9 cellular contexts compared by ENCODE assay signal in genomic region chr20:35307666-35308653, GRCh38. TPM values are rescaled to one million over a fixed set of nuclear protein-coding genes. Genes with fewer than 3 reads are reported as not detected.
DNase-seq lines count a peak whose midpoint lies in the region; ATAC-seq lines count a peak whose summit lies in the region.
"Had no signal": no experiment of that assay in that cellular context is flagged by ENCODE, and none has a peak within 500 bp of the region (broad histone marks: within the 10 kb centered on the region; RNA-seq: fewer than 3 reads in every experiment).

No MANE protein-coding gene starts in this region.

- H3K4me1 Mint-ChIP-seq in dendritic cell treated with granulocyte-macrophage colony-stimulating factor and Interleukin-4, amounts not matched to agents 40 ng/mL and 50 ng/mL, for 4 days (ENCODE audit: low read depth): peaks cover 35% of the 10 kb centered on the region
- H3K4me1 Mint-ChIP-seq: nephron had no signal

- H4K20me1 ChIP-seq in BLaER1: no peaks in the 10 kb centered on the region

- H3K4me3 ChIP-seq in BLaER1 (no peak overlapping the region), muscle layer of duodenum (ENCODE audit: low read depth in 1 of 2, low read length in 2 of 2) (no peak overlapping the region)

- H3K27me3 Mint-ChIP-seq in dendritic cell treated with granulocyte-macrophage colony-stimulating factor and Interleukin-4, amounts not matched to agents 40 ng/mL and 50 ng/mL, for 4 days: no peaks in the 10 kb centered on the region

- no peak overlapping the region for H3K9ac ChIP-seq in BLaER1

- intact Hi-C loops in dendritic cell treated with granulocyte-macrophage colony-stimulating factor and Interleukin-4, amounts not matched to agents 40 ng/mL and 50 ng/mL, for 4 days (cut with micrococcal nuclease): no loop called here
- intact Hi-C loops in posterior vena cava (cut with DNase I): loop anchor here in 1 of 2 donors (5.0 kb wide), 1 partner anchor 134 kb away; no protein-coding TSS in a partner anchor

- DNase-seq in NCI-H2081 treated with DMSO at 0.1 percent for 48 hours (lab: John Stamatoyannopoulos, UW): peak; percentile 35
- no peak for DNase-seq in NCI-H82 (lab: John Stamatoyannopoulos, UW)
- no peak for DNase-seq in NCI-H1436 (lab: John Stamatoyannopoulos, UW)
- no peak for DNase-seq in posterior vena cava (ENCODE audit: low spot score)

- H3K27ac ChIP-seq in BLaER1: no peak overlapping the region
- H3K27ac ChIP-seq in muscle layer of duodenum (ENCODE audit: low read length): peak overlapping the region; percentile 36

- no peak overlapping the region for H3K4me3 Mint-ChIP-seq in dendritic cell treated with granulocyte-macrophage colony-stimulating factor and Interleukin-4, amounts not matched to agents 40 ng/mL and 50 ng/mL, for 4 days
- H3K4me3 Mint-ChIP-seq: nephron had no signal

- no peaks in the 10 kb centered on the region for H3K9me3 Mint-ChIP-seq in dendritic cell treated with granulocyte-macrophage colony-stimulating factor and Interleukin-4, amounts not matched to agents 40 ng/mL and 50 ng/mL, for 4 days
- H3K9me3 Mint-ChIP-seq: nephron had no signal

- H3K9me3 ChIP-seq in BLaER1 (no peaks in the 10 kb centered on the region), muscle layer of duodenum (ENCODE audit: control insufficient read depth in 1 of 2, low read length in 2 of 2) (no peaks in the 10 kb centered on the region)

- H3K36me3 ChIP-seq in BLaER1: peaks cover 57% of the 10 kb centered on the region
- H3K36me3 ChIP-seq in muscle layer of duodenum (ENCODE audit: control insufficient read depth in 1 of 2, insufficient read depth in 2 of 2, low read length in 2 of 2): peaks cover 0 to 13% of the 10 kb centered on the region in 2 donors

- peaks cover 10% of the 10 kb centered on the region for H3K4me1 ChIP-seq in BLaER1
- H3K4me1 ChIP-seq in muscle layer of duodenum (ENCODE audit: control insufficient read depth in 1 of 2, insufficient read depth in 2 of 2, low read length in 2 of 2): peaks cover 4 to 24% of the 10 kb centered on the region in 2 donors

- H3K27me3 ChIP-seq in BLaER1 (no peaks in the 10 kb centered on the region), muscle layer of duodenum (ENCODE audit: low read depth, low read length) (no peaks in the 10 kb centered on the region)

- no peak for ATAC-seq in HG03520 (IDR thresholded peaks at IDR 0.05; ENCODE audit: unreplicated experiment)

- H3K36me3 Mint-ChIP-seq in dendritic cell treated with granulocyte-macrophage colony-stimulating factor and Interleukin-4, amounts not matched to agents 40 ng/mL and 50 ng/mL, for 4 days (ENCODE audit: low read depth): peaks cover 53% of the 10 kb centered on the region

- peak overlapping the region; percentile 0; the same call in 1 of the 2 replicates for H3K4me2 ChIP-seq in BLaER1

- peak overlapping the region; percentile 22 for H3K27ac Mint-ChIP-seq in dendritic cell treated with granulocyte-macrophage colony-stimulating factor and Interleukin-4, amounts not matched to agents 40 ng/mL and 50 ng/mL, for 4 days
- H3K27ac Mint-ChIP-seq: nephron had no signal

RNA-seq across cellular contexts. Expression of gene FAM83C, which starts 15.7 kb away (rescaled TPM):
- total RNA-seq in posterior vena cava: not detected

RNA-seq across cellular contexts. Expression of gene EIF6, which starts 23.4 kb away (rescaled TPM):
- 10 to 100 TPM; 61.9 to 89.7 TPM for total RNA-seq in posterior vena cava

RNA-seq across cellular contexts. Expression of gene MMP24OS, which starts 30.0 kb away (rescaled TPM):
- 10 to 100 TPM; 40.4 to 54.6 TPM for total RNA-seq in posterior vena cava
